In genomic region chr2:144509001-144509545, GRCh38 we compare ENCODE assay signal across 1 cellular context.
TF ChIP-seq lines count a peak whose summit lies in the region.

No MANE protein-coding gene starts in this region.

TF ChIP-seq in WTC11, 78 proteins besides CTCF, POLR2A, EP300 and RAD21 (continued from another document):
- TF ChIP-seq ZBTB43 (CRISPR knock-in tag; IDR thresholded peaks at IDR 0.05) (no peak), NR3C1 (CRISPR knock-in tag; conservative IDR thresholded peaks at IDR 0.05; ENCODE audit: low read depth) (no peak), TP53 (CRISPR knock-in tag; IDR thresholded peaks at IDR 0.05) (no peak)
